14 cellular contexts compared by ENCODE assay signal in genomic region chr6:139979021-139979721, GRCh38.
A peak's percentile ranks its signal among the peaks of the same experiment; 100 is the strongest.
DNase-seq lines count a peak whose midpoint lies in the region; ATAC-seq and TF ChIP-seq lines count a peak whose summit lies in the region.
"Had no signal": no experiment of that assay in that cellular context is flagged by ENCODE, and none has a peak within 500 bp of the region (broad histone marks: within the 10 kb centered on the region; RNA-seq: fewer than 3 reads in every experiment).

No MANE protein-coding gene starts in this region.

- ATAC-seq in HG03135 (IDR thresholded peaks at IDR 0.05; ENCODE audit: unreplicated experiment) (no peak), HG03432 (IDR thresholded peaks at IDR 0.05; ENCODE audit: unreplicated experiment) (no peak)
- ATAC-seq: activated T-helper 17 cell treated with anti-CD3 and anti-CD28 coated beads, Interleukin-2, amount 50 U/mL, for 72 hours; HepG2 had no signal

- DNase-seq in NCI-H2171 treated with DMSO at 0.1 percent for 48 hours (lab: John Stamatoyannopoulos, UW) (peak; percentile 14), NCI-H2171 (lab: John Stamatoyannopoulos, UW) (no peak), fibroblast of gingiva (ENCODE audit: low read depth) (peak; percentile 68), mesendoderm (no peak), tibial artery (no peak), pons (ENCODE audit: low spot score) (no peak)
- DNase-seq: activated CD4-positive, alpha-beta T cell treated with anti-CD3 and anti-CD28 coated beads, Interleukin-2, amount 50 U/mL, for 4 hours; NCI-H1436; NCI-H526 had no signal

- H3K4me2 ChIP-seq in mesendoderm (ENCODE audit: low read length) = no peak overlapping the region

- no CpG with 5 or more reads among the region's 7 CpGs for WGBS in mesendoderm (ENCODE audit: extremely low coverage, insufficient coverage, low lambda C conversion rate)

- no peak overlapping the region for H3K56ac ChIP-seq in mesendoderm (ENCODE audit: low read length)

- no peak overlapping the region for H2BK5ac ChIP-seq in mesendoderm (ENCODE audit: low read length)

- H3K4ac ChIP-seq in mesendoderm (ENCODE audit: low read depth, low read length) = no peak overlapping the region

- no peak overlapping the region for H3K23ac ChIP-seq in mesendoderm (ENCODE audit: low read length)

- H3K18ac ChIP-seq in mesendoderm (ENCODE audit: low read length) = peak overlapping the region; percentile 80

- no peak overlapping the region for H4K8ac ChIP-seq in mesendoderm (ENCODE audit: low read depth, low read length)

- H3K4me3 ChIP-seq in mesendoderm (ENCODE audit: low read length) (no peak overlapping the region), tibial artery (no peak overlapping the region)
- H3K4me3 ChIP-seq: tibial nerve had no signal

- intact Hi-C loops in tibial artery (cut with DNase I; ENCODE audit: low total_unique reads) = loop anchor here (10.0 kb wide), 1 partner anchor 604 kb away; the partner anchor contains the start of gene CITED2

- H3K79me1 ChIP-seq in mesendoderm (ENCODE audit: low read length) = no peaks in the 10 kb centered on the region

- no peak overlapping the region for H3K9ac ChIP-seq in mesendoderm (ENCODE audit: low read length)

- H3K79me2 ChIP-seq in mesendoderm (ENCODE audit: control insufficient read depth, insufficient read depth, low read length) = no peaks in the 10 kb centered on the region

- H3K9me3 ChIP-seq in tibial artery = no peaks in the 10 kb centered on the region
- H3K9me3 ChIP-seq: tibial nerve had no signal

- TF ChIP-seq CTCF in tibial artery (IDR thresholded peaks at IDR 0.05) = no peak

- H3K27me3 ChIP-seq in mesendoderm (ENCODE audit: insufficient read depth, low read length, poor library complexity) (no peaks in the 10 kb centered on the region), tibial artery (no peaks in the 10 kb centered on the region)
- H3K27me3 ChIP-seq: tibial nerve had no signal

- H3K36me3 ChIP-seq in mesendoderm (ENCODE audit: control insufficient read depth, insufficient read depth, low read length) = no peaks in the 10 kb centered on the region
- no peaks in the 10 kb centered on the region for H3K36me3 ChIP-seq in tibial artery
- H3K36me3 ChIP-seq: tibial nerve had no signal

- no peak overlapping the region for H3K27ac ChIP-seq in mesendoderm (ENCODE audit: low read depth, low read length)
- H3K27ac ChIP-seq in tibial artery = peak overlapping the region; percentile 67 to 68

- H2AK5ac ChIP-seq in mesendoderm (ENCODE audit: low read length) = no peak overlapping the region

- H2BK120ac ChIP-seq in mesendoderm (ENCODE audit: low read depth, low read length) = no peak overlapping the region

- H3K4me1 ChIP-seq in mesendoderm (ENCODE audit: control insufficient read depth, low read depth, low read length) (peaks cover 8% of the 10 kb centered on the region), tibial artery (peaks cover 0 to 72% (median 22%) of the 10 kb centered on the region in 4 donors)

- H2BK15ac ChIP-seq in mesendoderm (replicated peaks; ENCODE audit: low read depth) = no peak overlapping the region

- H4K5ac ChIP-seq in mesendoderm (ENCODE audit: low read length) = no peak overlapping the region

Comparison
In these comparisons a context has a peak if more than half of its experiments do, and no peak if none do; other contexts are left out.
1. DNase-seq: peak in NCI-H2171 treated with DMSO at 0.1 percent for 48 hours (single experiment) and fibroblast of gingiva (single experiment); none in NCI-H2171 (single experiment), mesendoderm (single experiment), tibial artery (0 of 2) and pons (single experiment).